In genomic region chr5:167296680-167297079, GRCh38 we compare ENCODE assay signal across 21 cellular contexts.
DNase-seq lines count a peak whose midpoint lies in the region; TF ChIP-seq lines count a peak whose summit lies in the region.
"Had no signal": no experiment of that assay in that cellular context is flagged by ENCODE, and none has a peak within 500 bp of the region (broad histone marks: within the 10 kb centered on the region; RNA-seq: fewer than 3 reads in every experiment).

No MANE protein-coding gene starts in this region.

- peaks cover 50% of the 10 kb centered on the region for H3K4me1 Mint-ChIP-seq in neural crest cell
- H3K4me1 Mint-ChIP-seq: activated B cell treated with CpG ODN at 0.5 μM for 24 hours; CD8-positive, alpha-beta memory T cell; natural killer cell had no signal

- H3K9me3 Mint-ChIP-seq in neural crest cell, result peaks cover 6% of the 10 kb centered on the region

- no peaks in the 10 kb centered on the region for H3K79me2 ChIP-seq in KMS-11 (ENCODE audit: insufficient read depth, low read depth)

- H3K4me2 ChIP-seq in KMS-11, result peak overlapping the region; percentile 76

- no peaks in the 10 kb centered on the region for H3K9me3 ChIP-seq in esophagus squamous epithelium
- H3K9me3 ChIP-seq in sigmoid colon, result no peaks in the 10 kb centered on the region
- H3K9me3 ChIP-seq: gastrocnemius medialis, MG63 had no signal

- H3K27ac Mint-ChIP-seq in neural crest cell (ENCODE audit: unreplicated experiment), result peak overlapping the region; percentile 4
- H3K27ac Mint-ChIP-seq: activated B cell treated with CpG ODN at 0.5 μM for 24 hours; activated CD8-positive, alpha-beta T cell treated with anti-CD3 and anti-CD28 coated beads, Interleukin-2, amount 10 ng/mL, durations not matched to agents 7 days and 5 days; activated naive CD4-positive, alpha-beta T cell treated with anti-CD3 and anti-CD28 coated beads for 36 hours; natural killer cell had no signal

- peak; percentile 48 for DNase-seq in Caki2 (ENCODE audit: low read depth)
- DNase-seq in astrocyte of the hippocampus (ENCODE audit: low read depth, low spot score), result peak; percentile 33
- no peak for DNase-seq in neural crest cell (ENCODE audit: low read depth, low spot score)
- DNase-seq in ACHN, result no peak
- no peak for DNase-seq in esophagus squamous epithelium (lab: John Stamatoyannopoulos, UW)
- no peak for DNase-seq in sigmoid colon
- no peak for DNase-seq in mesenteric fat pad (ENCODE audit: low spot score)
- DNase-seq: activated B cell treated with CpG ODN at 0.5 μM for 24 hours; activated CD8-positive, alpha-beta T cell treated with anti-CD3 and anti-CD28 coated beads, Interleukin-2, amount 10 ng/mL, durations not matched to agents 7 days and 5 days; activated naive CD4-positive, alpha-beta T cell treated with anti-CD3 and anti-CD28 coated beads for 36 hours; activated T-cell treated with anti-CD3 and anti-CD28 coated beads, Interleukin-2, amount 50 U/mL, for 1 hour; CD8-positive, alpha-beta memory T cell; gastrocnemius medialis; kidney; MG63; natural killer cell; SIG-M5; stimulated activated CD4-positive, alpha-beta T cell treated with anti-CD3 and anti-CD28 coated beads, Interleukin-2, amount 100 ng/mL, for 48 hours; stimulated activated naive CD4-positive, alpha-beta T cell treated with Interleukin-2 at 50 U/mL for 16 hours; T-helper 2 cell had no signal

- no peak overlapping the region for H3K4me3 Mint-ChIP-seq in neural crest cell
- H3K4me3 Mint-ChIP-seq: activated B cell treated with CpG ODN at 0.5 μM for 24 hours; activated CD8-positive, alpha-beta T cell treated with anti-CD3 and anti-CD28 coated beads, Interleukin-2, amount 10 ng/mL, durations not matched to agents 7 days and 5 days; activated naive CD4-positive, alpha-beta T cell treated with anti-CD3 and anti-CD28 coated beads for 36 hours; CD8-positive, alpha-beta memory T cell; natural killer cell had no signal

- H3K4me3 ChIP-seq in KMS-11 (IDR thresholded peaks at IDR 0.05; ENCODE audit: insufficient read depth, low read depth, low read length) (no peak overlapping the region), esophagus squamous epithelium (no peak overlapping the region), sigmoid colon (no peak overlapping the region)
- H3K4me3 ChIP-seq: gastrocnemius medialis, MG63 had no signal

- no peaks in the 10 kb centered on the region for H4K20me1 ChIP-seq in KMS-11 (ENCODE audit: insufficient read depth)

- H3K9ac ChIP-seq in KMS-11, result peak overlapping the region; percentile 15; the same call in 1 of the 2 replicates

- TF ChIP-seq POLR2A in esophagus squamous epithelium (IDR thresholded peaks at IDR 0.05) (no peak), sigmoid colon (IDR thresholded peaks at IDR 0.05) (no peak)

- no peaks in the 10 kb centered on the region for H3K27me3 Mint-ChIP-seq in neural crest cell (ENCODE audit: low read depth)
- H3K27me3 Mint-ChIP-seq: activated B cell treated with CpG ODN at 0.5 μM for 24 hours had no signal

- H3K27me3 ChIP-seq in KMS-11 (ENCODE audit: insufficient read depth, low read depth), result no peaks in the 10 kb centered on the region
- H3K27me3 ChIP-seq in esophagus squamous epithelium, result no peaks in the 10 kb centered on the region
- H3K27me3 ChIP-seq in sigmoid colon, result no peaks in the 10 kb centered on the region
- H3K27me3 ChIP-seq: gastrocnemius medialis, MG63 had no signal

- H2AFZ ChIP-seq in KMS-11 (ENCODE audit: low read depth), result peak overlapping the region; percentile 59

- TF ChIP-seq EP300 in sigmoid colon (IDR thresholded peaks at IDR 0.05), result no peak

- H3K36me3 Mint-ChIP-seq in neural crest cell (ENCODE audit: low read depth), result peaks cover 4% of the 10 kb centered on the region
- H3K36me3 Mint-ChIP-seq: CD8-positive, alpha-beta memory T cell; natural killer cell had no signal

- H3K36me3 ChIP-seq in KMS-11 (ENCODE audit: insufficient read depth) (no peaks in the 10 kb centered on the region), esophagus squamous epithelium (no peaks in the 10 kb centered on the region), sigmoid colon (no peaks in the 10 kb centered on the region)
- H3K36me3 ChIP-seq: gastrocnemius medialis, MG63 had no signal

- H3K27ac ChIP-seq in KMS-11 (peak overlapping the region; percentile 65), esophagus squamous epithelium (no peak overlapping the region), sigmoid colon (no peak overlapping the region)
- H3K27ac ChIP-seq: gastrocnemius medialis had no signal

- in situ Hi-C loops in Caki2 (cut with HindIII; ENCODE audit: low pct_unique_long_range_greater_than_20kb, low sequenced_read_pairs) (no loop called here), ACHN (cut with HindIII; ENCODE audit: low pct_ligation_motif_present, low pct_unique_long_range_greater_than_20kb, low sequenced_read_pairs) (no loop called here)

- H3K4me1 ChIP-seq in KMS-11 (ENCODE audit: low read depth, poor library complexity, severe bottlenecking) (peaks cover 30% of the 10 kb centered on the region), esophagus squamous epithelium (peaks cover 8 to 22% (median 15%) of the 10 kb centered on the region in 3 donors), sigmoid colon (peaks cover 0 to 13% (median 0%) of the 10 kb centered on the region in 4 donors)
- H3K4me1 ChIP-seq: gastrocnemius medialis had no signal

- TF ChIP-seq CTCF in KMS-11 (conservative IDR thresholded peaks at IDR 0.05; ENCODE audit: low read depth, low read length) (no peak), neural crest cell (conservative IDR thresholded peaks at IDR 0.05) (no peak), esophagus squamous epithelium (IDR thresholded peaks at IDR 0.05) (no peak), sigmoid colon (IDR thresholded peaks at IDR 0.05) (no peak)

- WGBS in esophagus squamous epithelium, 2 donors, result 65 to 100% methylated on average over 1 of the region's 1 CpG
- WGBS in sigmoid colon, 2 donors, result 87 to 95% methylated on average over 1 of the region's 1 CpG

- intact Hi-C loops in esophagus squamous epithelium (cut with DNase I) (no loop called here), sigmoid colon (cut with DNase I) (no loop called here)

Comparison
In these comparisons a context has a peak if more than half of its experiments do, and no peak if none do; other contexts are left out.
1. DNase-seq: peak in Caki2 (single experiment) and astrocyte of the hippocampus (single experiment); none in neural crest cell (single experiment), ACHN (single experiment), esophagus squamous epithelium (single experiment), sigmoid colon (single experiment) and mesenteric fat pad (single experiment).